In genomic region chr19:3336680-3337523, GRCh38 we compare ENCODE assay signal across 7 cellular contexts. TPM values are rescaled to one million over a fixed set of nuclear protein-coding genes. Genes with fewer than 3 reads are reported as not detected.
A peak's percentile ranks its signal among the peaks of the same experiment; 100 is the strongest.
DNase-seq lines count a peak whose midpoint lies in the region; ATAC-seq and TF ChIP-seq lines count a peak whose summit lies in the region.

No MANE protein-coding gene starts in this region.

- peak; percentile 53 for TF ChIP-seq POLR2A in transverse colon (IDR thresholded peaks at IDR 0.05)

- H3K4me3 ChIP-seq in liver (ENCODE audit: low read depth in 1 of 3, low read length in 3 of 3) (no peak overlapping the region), transverse colon (no peak overlapping the region)

- H3K27me3 ChIP-seq in liver (ENCODE audit: control insufficient read depth in 4 of 4, insufficient read depth in 4 of 4, low read length in 3 of 4) (no peaks in the 10 kb centered on the region), transverse colon (no peaks in the 10 kb centered on the region)

- no peak for ATAC-seq in GM21360 (IDR thresholded peaks at IDR 0.05; ENCODE audit: unreplicated experiment)
- no peak for ATAC-seq in GM21576 (IDR thresholded peaks at IDR 0.05; ENCODE audit: unreplicated experiment)

- peaks cover 26 to 47% (median 43%) of the 10 kb centered on the region in 4 donors for H3K4me1 ChIP-seq in liver (ENCODE audit: control insufficient read depth in 4 of 4, insufficient read depth in 4 of 4, low read length in 3 of 4)
- peaks cover 43 to 57% (median 46%) of the 10 kb centered on the region in 4 donors for H3K4me1 ChIP-seq in transverse colon

- intact Hi-C loops in transverse colon (cut with DNase I; ENCODE audit: low total_unique reads): loop anchor here (5.0 kb wide), 1 partner anchor 95 kb away; no protein-coding TSS in a partner anchor

- TF ChIP-seq EP300 in transverse colon (IDR thresholded peaks at IDR 0.05; ENCODE audit: low read depth): peak; percentile 98

- H3K9me3 ChIP-seq in liver (ENCODE audit: control insufficient read depth in 4 of 4, low read length in 3 of 4) (no peaks in the 10 kb centered on the region), transverse colon (no peaks in the 10 kb centered on the region)

- in situ Hi-C loops in transverse colon (cut with MboI; ENCODE audit: low pct_ligation_motif_present in 1 of 4, low pct_unique_long_range_greater_than_20kb in 1 of 4, low sequenced_read_pairs in 3 of 4): no loop called here

- WGBS in liver: 20% methylated on average over 22 of the region's 22 CpGs
- 18 to 30% methylated on average over 2 to 21 of the region's 22 CpGs for WGBS in transverse colon (ENCODE audit: low coverage in 1 of 2), 2 donors

- peak overlapping the region; percentile 94 to 95 for H3K27ac ChIP-seq in liver (ENCODE audit: low read depth in 1 of 2, low read length in 2 of 2)
- H3K27ac ChIP-seq in transverse colon: peak overlapping the region; percentile 92 to 97 (median 94)

- peak; percentile 38 to 66 for TF ChIP-seq RAD21 in liver (IDR thresholded peaks at IDR 0.05)

- H3K36me3 ChIP-seq in liver (ENCODE audit: control insufficient read depth in 4 of 4, insufficient read depth in 3 of 4, low read depth in 1 of 4, low read length in 3 of 4) (no peaks in the 10 kb centered on the region), transverse colon (no peaks in the 10 kb centered on the region)

- TF ChIP-seq CTCF in liver (IDR thresholded peaks at IDR 0.05; ENCODE audit: low read depth, low read length, missing input control): no peak
- peak in 1 of 5 experiments; percentile 12 for TF ChIP-seq CTCF in transverse colon (IDR thresholded peaks at IDR 0.05)

- H3K9ac ChIP-seq in liver (ENCODE audit: low read depth in 1 of 2, low read length in 2 of 2): no peak overlapping the region

- peak; percentile 78 for DNase-seq in NCI-H1092 (lab: John Stamatoyannopoulos, UW)
- DNase-seq in cerebellum (ENCODE audit: low spot score): peak; percentile 70
- peak; percentile 94 for DNase-seq in transverse colon
- no peak for DNase-seq in NOMO-1 (lab: John Stamatoyannopoulos, UW; ENCODE audit: unreplicated experiment in 2 of 2)

TF ChIP-seq in liver, 16 proteins besides CTCF, POLR2A, EP300 and RAD21:
- TF ChIP-seq FOXA2 (IDR thresholded peaks at IDR 0.05): peak; percentile 67
- TF ChIP-seq HNF4G (IDR thresholded peaks at IDR 0.05): peak; percentile 57
- TF ChIP-seq JUND (IDR thresholded peaks at IDR 0.05): peak; percentile 40 to 64
- peak; percentile 86 for TF ChIP-seq ZBTB33 (IDR thresholded peaks at IDR 0.05)
- TF ChIP-seq ATF3 (IDR thresholded peaks at IDR 0.05): peak; percentile 23
- TF ChIP-seq SP1 (IDR thresholded peaks at IDR 0.05): peak; percentile 98
- TF ChIP-seq TAF1 (conservative IDR thresholded peaks at IDR 0.05): no peak
- TF ChIP-seq RXRA (IDR thresholded peaks at IDR 0.05): peak; percentile 88 to 90
- TF ChIP-seq HNF4A (conservative IDR thresholded peaks at IDR 0.05): peak; percentile 72 to 83
- TF ChIP-seq REST (IDR thresholded peaks at IDR 0.05): peak; percentile 55
- TF ChIP-seq YY1 (IDR thresholded peaks at IDR 0.05): peak; percentile 64
- TF ChIP-seq NR2F2 (IDR thresholded peaks at IDR 0.05): peak; percentile 91
- peak; percentile 66 to 73 for TF ChIP-seq EGR1 (IDR thresholded peaks at IDR 0.05; ENCODE audit: low read depth in 2 of 2)
- TF ChIP-seq MAX (IDR thresholded peaks at IDR 0.05): peak; percentile 58
- TF ChIP-seq GABPA (IDR thresholded peaks at IDR 0.05 in 1 of 2, conservative IDR thresholded peaks at IDR 0.05 in 1 of 2): peak in 1 of 2 donors; percentile 36
- peak; percentile 44 for TF ChIP-seq FOXA1 (IDR thresholded peaks at IDR 0.05)

RNA-seq across cellular contexts. Expression of gene NFIC, which starts 29.5 kb away (rescaled TPM):
- 7.3 TPM for total RNA-seq in cerebellum
- total RNA-seq in liver: 100 to 1,000 TPM in 1 of 2 donors, 10 to 100 TPM in 1; 12.8 to 100 TPM
- 10 to 100 TPM; 71.8 to 78.5 TPM for polyA plus RNA-seq in liver
- total RNA-seq in transverse colon: 100 to 1,000 TPM in 1 of 4 donors, 10 to 100 TPM in 3; 39.9 to 145 (median 68.1) TPM

Comparison
In these comparisons a context has a peak if more than half of its experiments do, and no peak if none do; other contexts are left out.
1. DNase-seq: peak in NCI-H1092 (single experiment), cerebellum (single experiment) and transverse colon (single experiment); none in NOMO-1 (0 of 2).